Comparison of ENCODE assay signal across 24 cellular contexts in genomic region chr7:46281071-46281470, GRCh38.
A peak's percentile ranks its signal among the peaks of the same experiment; 100 is the strongest.
DNase-seq lines count a peak whose midpoint lies in the region; ATAC-seq and TF ChIP-seq lines count a peak whose summit lies in the region.
"Had no signal": no experiment of that assay in that cellular context is flagged by ENCODE, and none has a peak within 500 bp of the region (broad histone marks: within the 10 kb centered on the region; RNA-seq: fewer than 3 reads in every experiment).

No MANE protein-coding gene starts in this region.

- H3K27me3 ChIP-seq in tibial artery: no peaks in the 10 kb centered on the region
- H3K27me3 ChIP-seq: gastrocnemius medialis had no signal

- H3K4me3 Mint-ChIP-seq in Calu3 (ENCODE audit: low read depth, unreplicated experiment): peak overlapping the region; percentile 18
- no peak overlapping the region for H3K4me3 Mint-ChIP-seq in mesothelial cell of epicardium
- H3K4me3 Mint-ChIP-seq: activated T-helper 1 cell treated with anti-CD3 and anti-CD28 coated beads, Interleukin-12 subunit alpha, Interleukin-12 subunit beta, Interleukin-2, Interleukin-4 antibody, amounts not matched to agents 30 ng/mL and 10 ng/mL and 1 ng/mL, durations not matched to agents 14 hours and 24 hours and 36 hours; memory B cell had no signal

- H3K36me3 Mint-ChIP-seq in Calu3 (ENCODE audit: insufficient read depth, unreplicated experiment) (peaks cover 7% of the 10 kb centered on the region), mesothelial cell of epicardium (peaks cover 2% of the 10 kb centered on the region)
- H3K36me3 Mint-ChIP-seq: memory B cell had no signal

- no peaks in the 10 kb centered on the region for H3K4me1 ChIP-seq in tibial artery
- H3K4me1 ChIP-seq: gastrocnemius medialis had no signal

- intact Hi-C loops in Calu3 (cut with micrococcal nuclease; ENCODE audit: unreplicated experiment): loop anchor here (2.0 kb wide), 2 partner anchors 64 to 358 kb away; no protein-coding TSS in a partner anchor
- intact Hi-C loops in tibial artery (cut with DNase I; ENCODE audit: low total_unique reads): no loop called here

- no peaks in the 10 kb centered on the region for H3K9me3 ChIP-seq in tibial artery
- H3K9me3 ChIP-seq: gastrocnemius medialis had no signal

- no peaks in the 10 kb centered on the region for H3K27me3 Mint-ChIP-seq in Calu3 (ENCODE audit: unreplicated experiment)
- H3K27me3 Mint-ChIP-seq in mesothelial cell of epicardium (ENCODE audit: low read depth): no peaks in the 10 kb centered on the region
- H3K27me3 Mint-ChIP-seq: memory B cell had no signal

- H3K36me3 ChIP-seq in tibial artery: no peaks in the 10 kb centered on the region
- H3K36me3 ChIP-seq: gastrocnemius medialis had no signal

- ATAC-seq in HG03196 (IDR thresholded peaks at IDR 0.05; ENCODE audit: unreplicated experiment) (no peak), GM18502 (IDR thresholded peaks at IDR 0.05; ENCODE audit: poor library complexity, unreplicated experiment) (no peak)
- ATAC-seq: gastrocnemius medialis had no signal

- CTCF ChIA-PET in Calu3 (lab: Charles Lee): interaction anchor here (0.7 to 1.2 kb wide), 6 partner anchors 10 to 416 kb away, joined by 3 to 10 read pairs (median 4); no protein-coding TSS in a partner anchor

- no peak for TF ChIP-seq CTCF in Calu3 (IDR thresholded peaks at IDR 0.05; ENCODE audit: unreplicated experiment)
- no peak for TF ChIP-seq CTCF in LNCaP clone FGC (IDR thresholded peaks at IDR 0.05; ENCODE audit: control insufficient read depth, extremely low read depth, insufficient read depth)
- TF ChIP-seq CTCF in mesothelial cell of epicardium (IDR thresholded peaks at IDR 0.05; ENCODE audit: unreplicated experiment): no peak
- no peak for TF ChIP-seq CTCF in tibial artery (IDR thresholded peaks at IDR 0.05)

- peaks cover 3% of the 10 kb centered on the region for H3K9me3 Mint-ChIP-seq in Calu3 (ENCODE audit: low read depth, unreplicated experiment)
- H3K9me3 Mint-ChIP-seq in mesothelial cell of epicardium: peaks cover 20% of the 10 kb centered on the region
- H3K9me3 Mint-ChIP-seq: activated T-helper 1 cell treated with anti-CD3 and anti-CD28 coated beads, Interleukin-12 subunit alpha, Interleukin-12 subunit beta, Interleukin-2, Interleukin-4 antibody, amounts not matched to agents 30 ng/mL and 10 ng/mL and 1 ng/mL, durations not matched to agents 14 hours and 24 hours and 36 hours had no signal

- peak overlapping the region; percentile 19 for H3K27ac ChIP-seq in epithelial cell of prostate
- H3K27ac ChIP-seq in tibial artery: no peak overlapping the region
- H3K27ac ChIP-seq: gastrocnemius medialis, SK-N-MC had no signal

- H3K27ac Mint-ChIP-seq in Calu3 (ENCODE audit: unreplicated experiment): peak overlapping the region; percentile 89
- H3K27ac Mint-ChIP-seq in mesothelial cell of epicardium: peak overlapping the region; percentile 78
- H3K27ac Mint-ChIP-seq: activated T-helper 1 cell treated with anti-CD3 and anti-CD28 coated beads, Interleukin-12 subunit alpha, Interleukin-12 subunit beta, Interleukin-2, Interleukin-4 antibody, amounts not matched to agents 30 ng/mL and 10 ng/mL and 1 ng/mL, durations not matched to agents 14 hours and 24 hours and 36 hours; memory B cell had no signal

- H3K4me1 Mint-ChIP-seq in Calu3 (ENCODE audit: low read depth, unreplicated experiment) (peaks cover 36% of the 10 kb centered on the region), mesothelial cell of epicardium (peaks cover 26% of the 10 kb centered on the region)
- H3K4me1 Mint-ChIP-seq: memory B cell had no signal

- peak; percentile 22 for DNase-seq in Calu3
- peak; percentile 61 for DNase-seq in LNCaP clone FGC (ENCODE audit: low read depth)
- DNase-seq in epithelial cell of prostate (ENCODE audit: low read depth, low spot score): no peak
- no peak for DNase-seq in mesothelial cell of epicardium (ENCODE audit: low spot score in 2 of 2, unreplicated experiment in 2 of 2)
- no peak for DNase-seq in tibial artery
- no peak for DNase-seq in activated CD4-positive, alpha-beta T cell treated with anti-CD3 and anti-CD28 coated beads for 4 hours
- DNase-seq: activated CD4-positive, alpha-beta T cell treated with anti-CD3 and anti-CD28 coated beads, Interleukin-2, amount 50 U/mL, for 1 hour; activated naive CD4-positive, alpha-beta T cell treated with anti-CD3 and anti-CD28 coated beads, Interleukin-2, amount 50 U/mL, for 16 hours; aorta; gastrocnemius medialis; GF-D8; kidney; NCI-H1417 treated with DMSO at 0.1 percent for 48 hours; NCI-H2107; NCI-H510A; NK-92 treated with Interleukin-12 subunit alpha and Interleukin-12 subunit beta, amount 100 ng/mL, for 24 hours; occipital lobe; retina; T-helper 2 cell had no signal

- H3K4me3 ChIP-seq in LNCaP clone FGC (ENCODE audit: low read depth, low read length) (no peak overlapping the region), tibial artery (no peak overlapping the region)
- H3K4me3 ChIP-seq: gastrocnemius medialis, SK-N-MC had no signal

- no TSS peak for BruUV-seq in Calu3 (replicated peaks; lab: Mats Ljungman, UMichigan)

Comparison
In these comparisons a context has a peak if more than half of its experiments do, and no peak if none do; other contexts are left out.
1. DNase-seq: peak in Calu3 (single experiment) and LNCaP clone FGC (single experiment); none in epithelial cell of prostate (single experiment), mesothelial cell of epicardium (0 of 2), tibial artery (0 of 2) and activated CD4-positive, alpha-beta T cell treated with anti-CD3 and anti-CD28 coated beads for 4 hours (0 of 2).